ENCODE assay signal across 19 cellular contexts in genomic region chr6:154092336-154092962, GRCh38. TPM values are rescaled to one million over a fixed set of nuclear protein-coding genes. Genes with fewer than 3 reads are reported as not detected.
DNase-seq lines count a peak whose midpoint lies in the region; ATAC-seq and TF ChIP-seq lines count a peak whose summit lies in the region.
"Had no signal": no experiment of that assay in that cellular context is flagged by ENCODE, and none has a peak within 500 bp of the region (broad histone marks: within the 10 kb centered on the region; RNA-seq: fewer than 3 reads in every experiment).

No MANE protein-coding gene starts in this region.

- H3K4me1 ChIP-seq in HEK293 (ENCODE audit: control insufficient read depth, insufficient read depth, low read length): no peaks in the 10 kb centered on the region
- no peaks in the 10 kb centered on the region for H3K4me1 ChIP-seq in uterus
- H3K4me1 ChIP-seq: BLaER1 treated with 17β-estradiol and CSF1 and Interleukin-3, amounts not matched to agents 10 nM and 100 nM; HAP-1 had no signal

- peak; percentile 40; the same call in 1 of the 3 replicates for ATAC-seq in SK-N-SH treated with all-trans-retinoic acid at 6 μM for 48 hours

- peak; percentile 9 for DNase-seq in NCI-H446 treated with DMSO at 0.1 percent for 48 hours (lab: John Stamatoyannopoulos, UW)
- no peak for DNase-seq in NCI-H446 (lab: John Stamatoyannopoulos, UW)
- peak; percentile 61 for DNase-seq in cerebellum (ENCODE audit: low spot score)
- DNase-seq in glomerular visceral epithelial cell (ENCODE audit: extremely low spot score): no peak
- DNase-seq in uterus: no peak
- no peak for DNase-seq in ecto neural progenitor cell (ENCODE audit: low spot score)
- DNase-seq: Calu3; CD4-positive, alpha-beta memory T cell; COR-L47; DMS53; DMS79 treated with DMSO at 0.1 percent for 48 hours; GOT3 had no signal

- H3K4me3 ChIP-seq in HEK293 (ENCODE audit: low read depth, low read length) (no peak overlapping the region), uterus (no peak overlapping the region)
- H3K4me3 ChIP-seq: BLaER1 treated with 17β-estradiol and CSF1 and Interleukin-3, amounts not matched to agents 10 nM and 100 nM; HAP-1 had no signal

- TF ChIP-seq POLR2A in uterus (IDR thresholded peaks at IDR 0.05): no peak

- CTCF ChIA-PET in HEK293 (lab: Yijun Ruan, JAX): no interaction called here

- H3K27ac ChIP-seq in HEK293 (ENCODE audit: extremely low read depth, low read depth, low read length): no peak overlapping the region
- H3K27ac ChIP-seq in uterus: no peak overlapping the region
- H3K27ac ChIP-seq: 22Rv1; BLaER1 treated with 17β-estradiol and CSF1 and Interleukin-3, amounts not matched to agents 10 nM and 100 nM had no signal

- H3K9me3 ChIP-seq in HEK293 (ENCODE audit: control insufficient read depth, insufficient read depth, low read depth, low read length) (no peaks in the 10 kb centered on the region), uterus (no peaks in the 10 kb centered on the region)
- H3K9me3 ChIP-seq: BLaER1 treated with 17β-estradiol and CSF1 and Interleukin-3, amounts not matched to agents 10 nM and 100 nM; HAP-1 had no signal

- H3K36me3 ChIP-seq in HEK293 (ENCODE audit: control insufficient read depth in 2 of 2, insufficient read depth in 1 of 2, low read length in 2 of 2): no peaks in the 10 kb centered on the region
- H3K36me3 ChIP-seq in uterus: no peaks in the 10 kb centered on the region
- H3K36me3 ChIP-seq: BLaER1 treated with 17β-estradiol and CSF1 and Interleukin-3, amounts not matched to agents 10 nM and 100 nM; HAP-1 had no signal

- TF ChIP-seq CTCF in HEK293 (tag by site-specific recombination; IDR thresholded peaks at IDR 0.05): no peak
- TF ChIP-seq CTCF in uterus (IDR thresholded peaks at IDR 0.05): no peak

- intact Hi-C loops in uterus (cut with DNase I; ENCODE audit: low total_unique reads): no loop called here

- no peaks in the 10 kb centered on the region for H3K27me3 ChIP-seq in uterus
- H3K27me3 ChIP-seq: BLaER1 treated with 17β-estradiol and CSF1 and Interleukin-3, amounts not matched to agents 10 nM and 100 nM had no signal

- POLR2A ChIA-PET in HEK293 (lab: Yijun Ruan, JAX): no interaction called here

TF ChIP-seq in HEK293, 187 proteins besides CTCF, POLR2A, EP300 and RAD21:
- TF ChIP-seq GLIS1 (tag by site-specific recombination; IDR thresholded peaks at IDR 0.05) (peak; percentile 38), SP2 (tag by site-specific recombination; IDR thresholded peaks at IDR 0.05) (no peak)

TF ChIP-seq in SK-N-SH treated with all-trans-retinoic acid at 6 μM for 48 hours, 23 proteins besides CTCF, POLR2A, EP300 and RAD21:
- TF ChIP-seq ZFP3 (CRISPR knock-in tag; IDR thresholded peaks at IDR 0.05): no peak
- TF ChIP-seq TCF4 (CRISPR knock-in tag; IDR thresholded peaks at IDR 0.05; ENCODE audit: borderline replicate concordance): no peak
- TF ChIP-seq GLIS3 (CRISPR knock-in tag; IDR thresholded peaks at IDR 0.05): no peak
- TF ChIP-seq ZFP30 (CRISPR knock-in tag; IDR thresholded peaks at IDR 0.05): no peak
- TF ChIP-seq ZNF8 (CRISPR knock-in tag; IDR thresholded peaks at IDR 0.05): no peak
- no peak for TF ChIP-seq SNAI2 (CRISPR knock-in tag; IDR thresholded peaks at IDR 0.05)
- TF ChIP-seq, protein P1, sequence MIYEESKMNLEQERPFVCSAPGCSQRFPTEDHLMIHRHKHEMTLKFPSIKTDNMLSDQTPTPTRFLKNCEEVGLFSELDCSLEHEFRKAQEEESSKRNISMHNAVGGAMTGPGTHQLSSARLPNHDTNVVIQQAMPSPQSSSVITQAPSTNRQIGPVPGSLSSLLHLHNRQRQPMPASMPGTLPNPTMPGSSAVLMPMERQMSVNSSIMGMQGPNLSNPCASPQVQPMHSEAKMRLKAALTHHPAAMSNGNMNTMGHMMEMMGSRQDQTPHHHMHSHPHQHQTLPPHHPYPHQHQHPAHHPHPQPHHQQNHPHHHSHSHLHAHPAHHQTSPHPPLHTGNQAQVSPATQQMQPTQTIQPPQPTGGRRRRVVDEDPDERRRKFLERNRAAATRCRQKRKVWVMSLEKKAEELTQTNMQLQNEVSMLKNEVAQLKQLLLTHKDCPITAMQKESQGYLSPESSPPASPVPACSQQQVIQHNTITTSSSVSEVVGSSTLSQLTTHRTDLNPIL (CRISPR knock-in tag; IDR thresholded peaks at IDR 0.05; ENCODE audit: low read depth): 0 out of 2 replicates have a peak, but pooled peaks have one; percentile 43
- TF ChIP-seq ZNF70 (CRISPR knock-in tag; IDR thresholded peaks at IDR 0.05): no peak
- TF ChIP-seq ARNTL (CRISPR knock-in tag; IDR thresholded peaks at IDR 0.05; ENCODE audit: borderline replicate concordance, low read depth): no peak
- TF ChIP-seq PPARA (CRISPR knock-in tag; IDR thresholded peaks at IDR 0.05; ENCODE audit: borderline replicate concordance): no peak
- TF ChIP-seq, protein P2, sequence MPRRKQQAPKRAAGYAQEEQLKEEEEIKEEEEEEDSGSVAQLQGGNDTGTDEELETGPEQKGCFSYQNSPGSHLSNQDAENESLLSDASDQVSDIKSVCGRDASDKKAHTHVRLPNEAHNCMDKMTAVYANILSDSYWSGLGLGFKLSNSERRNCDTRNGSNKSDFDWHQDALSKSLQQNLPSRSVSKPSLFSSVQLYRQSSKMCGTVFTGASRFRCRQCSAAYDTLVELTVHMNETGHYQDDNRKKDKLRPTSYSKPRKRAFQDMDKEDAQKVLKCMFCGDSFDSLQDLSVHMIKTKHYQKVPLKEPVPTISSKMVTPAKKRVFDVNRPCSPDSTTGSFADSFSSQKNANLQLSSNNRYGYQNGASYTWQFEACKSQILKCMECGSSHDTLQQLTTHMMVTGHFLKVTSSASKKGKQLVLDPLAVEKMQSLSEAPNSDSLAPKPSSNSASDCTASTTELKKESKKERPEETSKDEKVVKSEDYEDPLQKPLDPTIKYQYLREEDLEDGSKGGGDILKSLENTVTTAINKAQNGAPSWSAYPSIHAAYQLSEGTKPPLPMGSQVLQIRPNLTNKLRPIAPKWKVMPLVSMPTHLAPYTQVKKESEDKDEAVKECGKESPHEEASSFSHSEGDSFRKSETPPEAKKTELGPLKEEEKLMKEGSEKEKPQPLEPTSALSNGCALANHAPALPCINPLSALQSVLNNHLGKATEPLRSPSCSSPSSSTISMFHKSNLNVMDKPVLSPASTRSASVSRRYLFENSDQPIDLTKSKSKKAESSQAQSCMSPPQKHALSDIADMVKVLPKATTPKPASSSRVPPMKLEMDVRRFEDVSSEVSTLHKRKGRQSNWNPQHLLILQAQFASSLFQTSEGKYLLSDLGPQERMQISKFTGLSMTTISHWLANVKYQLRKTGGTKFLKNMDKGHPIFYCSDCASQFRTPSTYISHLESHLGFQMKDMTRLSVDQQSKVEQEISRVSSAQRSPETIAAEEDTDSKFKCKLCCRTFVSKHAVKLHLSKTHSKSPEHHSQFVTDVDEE (CRISPR knock-in tag; IDR thresholded peaks at IDR 0.05): peak; percentile 59; the same call in 1 of the 2 replicates
- peak; percentile 26; the same call in 1 of the 2 replicates for TF ChIP-seq ESRRG (CRISPR knock-in tag; IDR thresholded peaks at IDR 0.05)
- no peak for TF ChIP-seq RARB (CRISPR knock-in tag; IDR thresholded peaks at IDR 0.05)
- TF ChIP-seq TOX (CRISPR knock-in tag; IDR thresholded peaks at IDR 0.05; ENCODE audit: borderline replicate concordance): no peak
- peak; percentile 32; the same call in 1 of the 2 replicates for TF ChIP-seq ISL1 (CRISPR knock-in tag; IDR thresholded peaks at IDR 0.05)
- TF ChIP-seq, protein P3, sequence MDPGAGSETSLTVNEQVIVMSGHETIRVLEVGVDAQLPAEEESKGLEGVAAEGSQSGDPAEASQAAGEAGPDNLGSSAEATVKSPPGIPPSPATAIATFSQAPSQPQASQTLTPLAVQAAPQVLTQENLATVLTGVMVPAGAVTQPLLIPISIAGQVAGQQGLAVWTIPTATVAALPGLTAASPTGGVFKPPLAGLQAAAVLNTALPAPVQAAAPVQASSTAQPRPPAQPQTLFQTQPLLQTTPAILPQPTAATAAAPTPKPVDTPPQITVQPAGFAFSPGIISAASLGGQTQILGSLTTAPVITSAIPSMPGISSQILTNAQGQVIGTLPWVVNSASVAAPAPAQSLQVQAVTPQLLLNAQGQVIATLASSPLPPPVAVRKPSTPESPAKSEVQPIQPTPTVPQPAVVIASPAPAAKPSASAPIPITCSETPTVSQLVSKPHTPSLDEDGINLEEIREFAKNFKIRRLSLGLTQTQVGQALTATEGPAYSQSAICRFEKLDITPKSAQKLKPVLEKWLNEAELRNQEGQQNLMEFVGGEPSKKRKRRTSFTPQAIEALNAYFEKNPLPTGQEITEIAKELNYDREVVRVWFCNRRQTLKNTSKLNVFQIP (CRISPR knock-in tag; IDR thresholded peaks at IDR 0.05; ENCODE audit: borderline replicate concordance, low read depth): no peak

RNA-seq across cellular contexts. Expression of gene OPRM1, which starts 53.4 kb away (rescaled TPM):
- total RNA-seq in cerebellum: 15.9 TPM
- under 1 TPM in 1 of 4 donors, not detected in 3; 0.14 TPM for total RNA-seq in uterus
- total RNA-seq: B cell; Calu3; CD4-positive, alpha-beta memory T cell; Daoy had no signal

Comparison
In these comparisons a context has a peak if more than half of its experiments do, and no peak if none do; other contexts are left out.
1. DNase-seq: peak in NCI-H446 treated with DMSO at 0.1 percent for 48 hours (single experiment) and cerebellum (single experiment); none in NCI-H446 (0 of 2), glomerular visceral epithelial cell (single experiment), uterus (0 of 2) and ecto neural progenitor cell (single experiment).
2. RNA of gene OPRM1, which starts 53.4 kb away (total RNA-seq): 15.9 TPM in cerebellum (single experiment); 0.14 TPM in uterus; every median in the first group is over 10 times any median in the second.